10 cellular contexts compared by ENCODE assay signal in the genomic region with DNA sequence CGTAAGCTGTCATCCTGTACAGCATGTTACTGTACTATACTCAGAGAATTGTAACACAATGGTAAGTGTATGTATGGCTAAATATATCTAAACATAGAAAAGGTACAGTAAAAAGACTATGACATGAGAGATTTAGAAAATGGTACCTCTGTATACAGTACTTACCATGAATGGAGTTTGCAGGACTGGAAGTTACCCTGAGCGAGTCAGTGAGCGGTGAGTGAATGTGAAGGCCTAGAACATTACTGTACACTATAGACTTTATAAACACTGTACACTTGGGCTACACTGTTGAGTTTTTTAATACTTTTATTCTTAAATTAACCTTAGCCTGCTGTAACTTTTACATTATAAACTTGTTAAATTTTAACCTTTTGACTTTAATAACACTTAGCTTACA. TPM values are rescaled to one million over a fixed set of nuclear protein-coding genes. Genes with fewer than 3 reads are reported as not detected.
DNase-seq lines count a peak whose midpoint lies in the region; ATAC-seq and TF ChIP-seq lines count a peak whose summit lies in the region.
"Had no signal": no experiment of that assay in that cellular context is flagged by ENCODE, and none has a peak within 500 bp of the region (broad histone marks: within the 10 kb centered on the region; RNA-seq: fewer than 3 reads in every experiment).

No MANE protein-coding gene starts in this region.

- no peaks in the 10 kb centered on the region for H3K9me3 ChIP-seq in iPS-15b (ENCODE audit: control insufficient read depth, insufficient read depth, low read length)

- peaks cover 53% of the 10 kb centered on the region for H3K4me1 Mint-ChIP-seq in activated CD4-positive, alpha-beta T cell treated with anti-CD3 and anti-CD28 coated beads for 36 hours
- H3K4me1 Mint-ChIP-seq in activated B cell treated with CpG ODN at 0.5 μM for 24 hours: peaks cover 63% of the 10 kb centered on the region
- H3K4me1 Mint-ChIP-seq in stimulated activated effector memory CD8-positive, alpha-beta T cell treated with anti-CD3 and anti-CD28 coated beads, Interleukin-12 subunit alpha, Interleukin-12 subunit beta, amount 100 ng/mL, for 72 hours: peaks cover 44% of the 10 kb centered on the region

- H3K9me3 Mint-ChIP-seq in activated CD4-positive, alpha-beta T cell treated with anti-CD3 and anti-CD28 coated beads for 36 hours (ENCODE audit: low read depth): no peaks in the 10 kb centered on the region
- H3K9me3 Mint-ChIP-seq in activated B cell treated with CpG ODN at 0.5 μM for 24 hours: no peaks in the 10 kb centered on the region
- H3K9me3 Mint-ChIP-seq in stimulated activated effector memory CD8-positive, alpha-beta T cell treated with anti-CD3 and anti-CD28 coated beads, Interleukin-12 subunit alpha, Interleukin-12 subunit beta, amount 100 ng/mL, for 72 hours: no peaks in the 10 kb centered on the region

- peak overlapping the region; percentile 99 for H3K27ac Mint-ChIP-seq in activated CD4-positive, alpha-beta T cell treated with anti-CD3 and anti-CD28 coated beads for 36 hours
- peak overlapping the region; percentile 99 for H3K27ac Mint-ChIP-seq in activated B cell treated with CpG ODN at 0.5 μM for 24 hours
- H3K27ac Mint-ChIP-seq in stimulated activated effector memory CD8-positive, alpha-beta T cell treated with anti-CD3 and anti-CD28 coated beads, Interleukin-12 subunit alpha, Interleukin-12 subunit beta, amount 100 ng/mL, for 72 hours: peak overlapping the region; percentile 98

- H3K4me3 Mint-ChIP-seq in activated CD4-positive, alpha-beta T cell treated with anti-CD3 and anti-CD28 coated beads for 36 hours: peak overlapping the region; percentile 96
- peak overlapping the region; percentile 97 for H3K4me3 Mint-ChIP-seq in activated B cell treated with CpG ODN at 0.5 μM for 24 hours
- peak overlapping the region; percentile 94 for H3K4me3 Mint-ChIP-seq in stimulated activated effector memory CD8-positive, alpha-beta T cell treated with anti-CD3 and anti-CD28 coated beads, Interleukin-12 subunit alpha, Interleukin-12 subunit beta, amount 100 ng/mL, for 72 hours

- no peak for TF ChIP-seq CTCF in activated B cell treated with CpG ODN at 0.5 μM for 24 hours (IDR thresholded peaks at IDR 0.05)

- no peak for ATAC-seq in activated CD4-positive, alpha-beta T cell treated with anti-CD3 and anti-CD28 coated beads for 36 hours
- ATAC-seq in activated B cell treated with CpG ODN at 0.5 μM for 24 hours (ENCODE audit: low read depth): no peak
- no peak for ATAC-seq in stimulated activated effector memory CD8-positive, alpha-beta T cell treated with anti-CD3 and anti-CD28 coated beads, Interleukin-12 subunit alpha, Interleukin-12 subunit beta, amount 100 ng/mL, for 72 hours

- POLR2A ChIA-PET in activated CD4-positive, alpha-beta T cell treated with anti-CD3 and anti-CD28 coated beads for 36 hours (lab: Charles Lee): no interaction called here
- POLR2A ChIA-PET in activated B cell treated with CpG ODN at 0.5 μM for 24 hours (lab: Charles Lee): interaction anchor here (1.6 kb wide), 1 partner anchor 19 kb away, joined by 9 read pairs; no protein-coding TSS in a partner anchor

- H3K4me1 ChIP-seq in iPS-15b (ENCODE audit: control insufficient read depth, insufficient read depth, low read length): peaks cover 18% of the 10 kb centered on the region

- peak; percentile 44 for DNase-seq in activated CD4-positive, alpha-beta T cell treated with anti-CD3 and anti-CD28 coated beads for 36 hours
- no peak for DNase-seq in activated CD4-positive, alpha-beta T cell treated with anti-CD3 and anti-CD28 coated beads for 4 hours
- no peak for DNase-seq in activated B cell treated with CpG ODN at 0.5 μM for 24 hours
- no peak for DNase-seq in stimulated activated effector memory CD8-positive, alpha-beta T cell treated with anti-CD3 and anti-CD28 coated beads, Interleukin-12 subunit alpha, Interleukin-12 subunit beta, amount 100 ng/mL, for 72 hours (ENCODE audit: low spot score in 2 of 2)
- DNase-seq in hepatic stellate cell (ENCODE audit: low spot score): no peak
- no peak for DNase-seq in CD1c-positive myeloid dendritic cell (ENCODE audit: extremely low spot score)
- DNase-seq in DMS79 treated with DMSO at 0.1 percent for 48 hours (lab: John Stamatoyannopoulos, UW): no peak
- DNase-seq: activated CD4-positive, alpha-beta T cell treated with anti-CD3 and anti-CD28 coated beads, Interleukin-2, amount 50 U/mL, for 48 hours; NCI-H2029 had no signal

- CTCF ChIA-PET in activated CD4-positive, alpha-beta T cell treated with anti-CD3 and anti-CD28 coated beads for 36 hours (lab: Charles Lee): interaction anchor here (0.9 to 1.1 kb wide), 2 partner anchors 19 to 187 kb away, joined by 4 to 6 read pairs; no protein-coding TSS in a partner anchor
- CTCF ChIA-PET in activated B cell treated with CpG ODN at 0.5 μM for 24 hours (lab: Charles Lee): no interaction called here

- H3K27me3 ChIP-seq in iPS-15b (ENCODE audit: control insufficient read depth, insufficient read depth, low read length): no peaks in the 10 kb centered on the region

- H3K36me3 ChIP-seq in iPS-15b (ENCODE audit: control insufficient read depth, insufficient read depth, low read length): peaks cover 3% of the 10 kb centered on the region

- peak overlapping the region; percentile 96 for H3K4me3 ChIP-seq in iPS-15b (ENCODE audit: low read depth, low read length)

- intact Hi-C loops in activated CD4-positive, alpha-beta T cell treated with anti-CD3 and anti-CD28 coated beads for 36 hours (cut with DNase I, micrococcal nuclease): loop anchor here (2.0 to 10.0 kb wide), 6 partner anchors 129 to 1551 kb away; partner anchors contain the start of genes C2orf76 (in 1 of the 2), DBI (in 1 of the 2) and INSIG2 (in 1 of the 2)
- intact Hi-C loops in activated B cell treated with CpG ODN at 0.5 μM for 24 hours (cut with micrococcal nuclease): loop anchor here (2.0 to 10.0 kb wide), 6 partner anchors 21 to 1941 kb away; partner anchors contain the start of genes C2orf76, DBI, PTPN4 and TMEM37

- no peaks in the 10 kb centered on the region for H3K27me3 Mint-ChIP-seq in activated CD4-positive, alpha-beta T cell treated with anti-CD3 and anti-CD28 coated beads for 36 hours
- H3K27me3 Mint-ChIP-seq in activated B cell treated with CpG ODN at 0.5 μM for 24 hours: no peaks in the 10 kb centered on the region

- peaks cover 54% of the 10 kb centered on the region for H3K36me3 Mint-ChIP-seq in activated CD4-positive, alpha-beta T cell treated with anti-CD3 and anti-CD28 coated beads for 36 hours (ENCODE audit: low read depth)
- peaks cover 57% of the 10 kb centered on the region for H3K36me3 Mint-ChIP-seq in activated B cell treated with CpG ODN at 0.5 μM for 24 hours (ENCODE audit: low read depth)
- peaks cover 68% of the 10 kb centered on the region for H3K36me3 Mint-ChIP-seq in stimulated activated effector memory CD8-positive, alpha-beta T cell treated with anti-CD3 and anti-CD28 coated beads, Interleukin-12 subunit alpha, Interleukin-12 subunit beta, amount 100 ng/mL, for 72 hours

- H3K9ac ChIP-seq in iPS-15b (ENCODE audit: low read depth, low read length): no peak overlapping the region

RNA-seq across cellular contexts. Expression of gene DDX18, which starts 1.5 kb away (rescaled TPM):
- 100 to 1,000 TPM; 161 to 180 TPM for total RNA-seq in activated CD4-positive, alpha-beta T cell treated with anti-CD3 and anti-CD28 coated beads for 36 hours
- total RNA-seq in activated B cell treated with CpG ODN at 0.5 μM for 24 hours: 98.9 and 109 TPM in 2 replicates
